ENCODE assay signal across 1 cellular context in the genomic region with DNA sequence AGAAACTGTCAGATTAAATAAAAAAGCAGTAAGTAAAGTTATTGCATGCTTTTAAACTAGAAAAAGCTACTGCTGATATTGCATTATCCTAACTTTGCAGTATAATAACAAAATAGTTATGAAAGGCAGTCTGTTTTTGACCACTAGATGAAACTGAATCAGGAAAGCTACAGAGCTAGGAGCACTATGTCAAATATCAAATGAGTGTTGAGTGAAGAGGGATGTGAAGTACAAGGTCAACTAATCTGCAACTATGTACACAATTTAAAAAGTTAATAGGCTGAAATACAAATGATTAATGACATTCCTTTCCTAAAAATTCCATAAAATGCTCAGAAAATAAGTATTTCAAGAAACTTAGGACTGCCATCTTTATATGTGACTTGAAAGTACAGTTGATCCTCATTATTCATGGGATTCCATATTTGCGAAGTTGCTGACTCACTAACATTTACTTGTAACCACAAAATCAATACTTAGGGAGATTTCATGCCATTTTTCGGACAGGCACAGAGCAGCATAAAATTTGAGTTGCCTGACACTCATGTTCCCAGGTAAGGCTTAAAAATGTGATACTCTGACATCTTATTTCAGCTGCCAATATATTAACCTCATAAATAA.
TF ChIP-seq lines count a peak whose summit lies in the region.

No MANE protein-coding gene starts in this region.

TF ChIP-seq in HepG2, 621 proteins besides CTCF, POLR2A, EP300 and RAD21 (continued from another document):
- 0 out of 2 replicates have a peak, but pooled peaks have one; percentile 78 for TF ChIP-seq DNMT3B (CRISPR knock-in tag; conservative IDR thresholded peaks at IDR 0.05)
- 0 out of 2 replicates have a peak, but pooled peaks have one; percentile 12 for TF ChIP-seq BCL6 (CRISPR knock-in tag; IDR thresholded peaks at IDR 0.05)
- TF ChIP-seq, protein P1, sequence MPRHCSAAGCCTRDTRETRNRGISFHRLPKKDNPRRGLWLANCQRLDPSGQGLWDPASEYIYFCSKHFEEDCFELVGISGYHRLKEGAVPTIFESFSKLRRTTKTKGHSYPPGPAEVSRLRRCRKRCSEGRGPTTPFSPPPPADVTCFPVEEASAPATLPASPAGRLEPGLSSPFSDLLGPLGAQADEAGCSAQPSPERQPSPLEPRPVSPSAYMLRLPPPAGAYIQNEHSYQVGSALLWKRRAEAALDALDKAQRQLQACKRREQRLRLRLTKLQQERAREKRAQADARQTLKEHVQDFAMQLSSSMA (CRISPR knock-in tag; IDR thresholded peaks at IDR 0.05), result no peak
- TF ChIP-seq KAT8 (CRISPR knock-in tag; IDR thresholded peaks at IDR 0.05), result peak; percentile 46; the same call in 1 of the 2 replicates
- no peak for TF ChIP-seq ZNF772 (CRISPR knock-in tag; IDR thresholded peaks at IDR 0.05)
- 0 out of 2 replicates have a peak, but pooled peaks have one; percentile 41 for TF ChIP-seq THAP11 (CRISPR knock-in tag; IDR thresholded peaks at IDR 0.05)
- peak; percentile 60; the same call in 1 of the 2 replicates for TF ChIP-seq FOSL1 (CRISPR knock-in tag; IDR thresholded peaks at IDR 0.05; ENCODE audit: borderline replicate concordance)
- TF ChIP-seq ZNF331 (CRISPR knock-in tag; IDR thresholded peaks at IDR 0.05), result peak; percentile 23; the same call in 1 of the 2 replicates
- TF ChIP-seq ZNF501 (CRISPR knock-in tag; IDR thresholded peaks at IDR 0.05), result no peak
- no peak; the same call in 1 of the 2 replicates for TF ChIP-seq MIXL1 (CRISPR knock-in tag; IDR thresholded peaks at IDR 0.05)
- no peak for TF ChIP-seq NCOA5 (CRISPR knock-in tag; IDR thresholded peaks at IDR 0.05)
- TF ChIP-seq SOX5 (CRISPR knock-in tag; IDR thresholded peaks at IDR 0.05; ENCODE audit: borderline replicate concordance), result 0 out of 2 replicates have a peak, but pooled peaks have one; percentile 13
- TF ChIP-seq NFE2 (CRISPR knock-in tag; IDR thresholded peaks at IDR 0.05), result peak; percentile 73
- peak; percentile 34; the same call in 1 of the 2 replicates for TF ChIP-seq HMG20A (CRISPR knock-in tag; IDR thresholded peaks at IDR 0.05; ENCODE audit: borderline replicate concordance)
- peak; percentile 65 for TF ChIP-seq FOXA3 (CRISPR knock-in tag; IDR thresholded peaks at IDR 0.05)
- TF ChIP-seq, protein P2, sequence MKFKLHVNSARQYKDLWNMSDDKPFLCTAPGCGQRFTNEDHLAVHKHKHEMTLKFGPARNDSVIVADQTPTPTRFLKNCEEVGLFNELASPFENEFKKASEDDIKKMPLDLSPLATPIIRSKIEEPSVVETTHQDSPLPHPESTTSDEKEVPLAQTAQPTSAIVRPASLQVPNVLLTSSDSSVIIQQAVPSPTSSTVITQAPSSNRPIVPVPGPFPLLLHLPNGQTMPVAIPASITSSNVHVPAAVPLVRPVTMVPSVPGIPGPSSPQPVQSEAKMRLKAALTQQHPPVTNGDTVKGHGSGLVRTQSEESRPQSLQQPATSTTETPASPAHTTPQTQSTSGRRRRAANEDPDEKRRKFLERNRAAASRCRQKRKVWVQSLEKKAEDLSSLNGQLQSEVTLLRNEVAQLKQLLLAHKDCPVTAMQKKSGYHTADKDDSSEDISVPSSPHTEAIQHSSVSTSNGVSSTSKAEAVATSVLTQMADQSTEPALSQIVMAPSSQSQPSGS (CRISPR knock-in tag; IDR thresholded peaks at IDR 0.05), result 0 out of 2 replicates have a peak, but pooled peaks have one; percentile 25
- no peak for TF ChIP-seq SOX13 (IDR thresholded peaks at IDR 0.05)
- peak in 1 of 2 experiments; percentile 37; a peak in 1 of 4 replicates for TF ChIP-seq SOX13 (CRISPR knock-in tag; conservative IDR thresholded peaks at IDR 0.05 in 1 of 2, IDR thresholded peaks at IDR 0.05 in 1 of 2)
- peak; percentile 96 for TF ChIP-seq ONECUT2 (CRISPR knock-in tag; IDR thresholded peaks at IDR 0.05)
